Comparison of ENCODE assay signal across 20 cellular contexts in the genomic region with DNA sequence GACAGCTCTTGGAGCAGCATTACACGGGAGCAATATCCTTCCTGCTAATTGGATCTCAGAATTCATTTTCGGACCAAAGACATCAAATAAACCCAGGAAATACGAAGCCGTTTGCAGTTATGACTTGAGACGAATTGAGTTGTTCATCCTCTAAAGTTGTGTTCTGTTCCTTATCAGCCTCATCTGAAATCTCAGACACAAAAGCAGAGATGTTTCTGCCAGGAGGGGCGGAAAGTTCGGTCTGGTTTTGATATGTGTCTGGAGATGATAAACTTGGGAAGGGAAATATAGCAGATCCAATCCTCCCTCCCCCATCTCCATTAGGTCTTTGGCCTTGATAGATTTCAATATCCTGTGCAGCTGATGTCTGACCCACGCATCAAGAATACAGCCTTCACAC. TPM values are rescaled to one million over a fixed set of nuclear protein-coding genes. Genes with fewer than 3 reads are reported as not detected.
A peak's percentile ranks its signal among the peaks of the same experiment; 100 is the strongest.
DNase-seq lines count a peak whose midpoint lies in the region; ATAC-seq, FAIRE-seq and TF ChIP-seq lines count a peak whose summit lies in the region.
"Had no signal": no experiment of that assay in that cellular context is flagged by ENCODE, and none has a peak within 500 bp of the region (broad histone marks: within the 10 kb centered on the region; RNA-seq: fewer than 3 reads in every experiment).

No MANE protein-coding gene starts in this region.

- H3K36me3 Mint-ChIP-seq in neural progenitor cell = no peaks in the 10 kb centered on the region
- H3K36me3 Mint-ChIP-seq: CD4-positive, alpha-beta memory T cell had no signal

- no peak overlapping the region for H3K4me3 Mint-ChIP-seq in neural progenitor cell
- H3K4me3 Mint-ChIP-seq: CD4-positive, alpha-beta memory T cell had no signal

- intact Hi-C loops in K562 (cut with micrococcal nuclease) = no loop called here
- intact Hi-C loops in right lobe of liver (cut with DNase I) = no loop called here

- TF ChIP-seq CTCF in K562 (IDR thresholded peaks at IDR 0.05 in 2 of 3, conservative IDR thresholded peaks at IDR 0.05 in 1 of 3; ENCODE audit: insufficient read depth in 2 of 3, low read depth in 1 of 3, low read length in 3 of 3) (no peak), keratinocyte (optimal IDR thresholded peaks at IDR 0.05 in 1 of 3, IDR thresholded peaks at IDR 0.05 in 1 of 3, conservative IDR thresholded peaks at IDR 0.05 in 1 of 3; ENCODE audit: extremely low read depth in 1 of 3, insufficient read depth in 2 of 3, low read length in 3 of 3) (no peak), neural progenitor cell (IDR thresholded peaks at IDR 0.05) (no peak), right lobe of liver (IDR thresholded peaks at IDR 0.05) (no peak)

- H3K4me1 ChIP-seq in K562 (replicated peaks in 1 of 2; ENCODE audit: control insufficient read depth in 2 of 2, insufficient read depth in 2 of 2, low read length in 2 of 2) = peaks cover 4 to 12% of the 10 kb centered on the region in 2 experiments; a peak in 3 of 5 replicates
- H3K4me1 ChIP-seq in keratinocyte (ENCODE audit: control insufficient read depth, extremely low read depth, insufficient read depth, low read length) = peaks cover 30% of the 10 kb centered on the region
- H3K4me1 ChIP-seq in neural progenitor cell = no peaks in the 10 kb centered on the region
- H3K4me1 ChIP-seq in right lobe of liver = no peaks in the 10 kb centered on the region

- H2AFZ ChIP-seq in K562 (ENCODE audit: low read depth, low read length) = no peak overlapping the region
- no peak overlapping the region for H2AFZ ChIP-seq in keratinocyte (ENCODE audit: control insufficient read depth, low read length)
- H2AFZ ChIP-seq in neural progenitor cell (replicated peaks) = peak overlapping the region; percentile 68
- H2AFZ ChIP-seq: GM23248 had no signal

- H3K9me1 ChIP-seq in K562 (ENCODE audit: control insufficient read depth, insufficient read depth, low read length) = no peaks in the 10 kb centered on the region
- H3K9me1 ChIP-seq in keratinocyte (ENCODE audit: control insufficient read depth, extremely low read depth, insufficient read depth, low read length) = no peaks in the 10 kb centered on the region

- FAIRE-seq in K562 (lab: Jason Lieb, UNC) (peak; percentile 15), keratinocyte (lab: Jason Lieb, UNC) (peak; percentile 20)
- FAIRE-seq: GM12891, GM18507, H1 had no signal

- H3K4me2 ChIP-seq in K562 (ENCODE audit: insufficient read depth, low read length) (no peak overlapping the region), keratinocyte (ENCODE audit: control insufficient read depth, extremely low read depth, insufficient read depth, low read depth, low read length) (no peak overlapping the region), neural progenitor cell (no peak overlapping the region)

- H3K79me2 ChIP-seq in K562 (ENCODE audit: control insufficient read depth, insufficient read depth, low read length) = no peaks in the 10 kb centered on the region
- H3K79me2 ChIP-seq in keratinocyte (ENCODE audit: control insufficient read depth, insufficient read depth, low read length) = no peaks in the 10 kb centered on the region
- H3K79me2 ChIP-seq in neural progenitor cell (ENCODE audit: low read depth) = no peaks in the 10 kb centered on the region

- H3K9ac ChIP-seq in K562 (ENCODE audit: insufficient read depth in 1 of 2, low read depth in 2 of 2, low read length in 2 of 2) = no peak overlapping the region
- no peak overlapping the region for H3K9ac ChIP-seq in keratinocyte (ENCODE audit: control insufficient read depth, extremely low read depth, insufficient read depth, low read length)
- no peak overlapping the region for H3K9ac ChIP-seq in neural progenitor cell
- H3K9ac ChIP-seq: GM23248 had no signal

- TF ChIP-seq RAD21 in K562 (CRISPR knock-in tag; conservative IDR thresholded peaks at IDR 0.05 in 1 of 2, IDR thresholded peaks at IDR 0.05 in 1 of 2) = no peak

- ATAC-seq in K562 (no peak), GM21737 (IDR thresholded peaks at IDR 0.05; ENCODE audit: unreplicated experiment) (no peak), right lobe of liver (no peak)

- no TSS peak for BruUV-seq in K562 (replicated peaks; lab: Mats Ljungman, UMichigan)

- TF ChIP-seq EP300 in K562 (IDR thresholded peaks at IDR 0.05; ENCODE audit: low read length) = no peak

- no peaks in the 10 kb centered on the region for H3F3A ChIP-seq in neural progenitor cell (ENCODE audit: low read depth)

- no peak for TF ChIP-seq POLR2A in K562 (conservative IDR thresholded peaks at IDR 0.05)
- TF ChIP-seq POLR2A in right lobe of liver (IDR thresholded peaks at IDR 0.05) = no peak

- no peak overlapping the region for H3K27ac ChIP-seq in K562 (ENCODE audit: extremely low read depth, low read depth, low read length)
- no peak overlapping the region for H3K27ac ChIP-seq in keratinocyte (ENCODE audit: control insufficient read depth, insufficient read depth, low read length)
- H3K27ac ChIP-seq in neural progenitor cell = no peak overlapping the region
- no peak overlapping the region for H3K27ac ChIP-seq in right lobe of liver
- H3K27ac ChIP-seq: GM23248 had no signal

- no peaks in the 10 kb centered on the region for H3K9me3 Mint-ChIP-seq in neural progenitor cell
- H3K9me3 Mint-ChIP-seq: CD4-positive, alpha-beta memory T cell had no signal

- 0 out of 2 replicates have a peak, but pooled peaks cover 3% of the 10 kb centered on the region for H4K20me1 ChIP-seq in K562 (replicated peaks; ENCODE audit: control insufficient read depth, insufficient read depth, low read length)
- no peaks in the 10 kb centered on the region for H4K20me1 ChIP-seq in keratinocyte (ENCODE audit: control insufficient read depth, extremely low read depth, insufficient read depth, low read length)
- no peaks in the 10 kb centered on the region for H4K20me1 ChIP-seq in neural progenitor cell (ENCODE audit: low read depth)

- H3K27me3 ChIP-seq in K562 (ENCODE audit: control insufficient read depth in 2 of 2, insufficient read depth in 2 of 2, low read length in 2 of 2) (no peaks in the 10 kb centered on the region), keratinocyte (ENCODE audit: control insufficient read depth, extremely low read depth, insufficient read depth, low read length) (no peaks in the 10 kb centered on the region), neural progenitor cell (no peaks in the 10 kb centered on the region), right lobe of liver (no peaks in the 10 kb centered on the region)

- H3K27ac Mint-ChIP-seq in neural progenitor cell = no peak overlapping the region
- H3K27ac Mint-ChIP-seq: CD4-positive, alpha-beta memory T cell had no signal

- H3K4me3 ChIP-seq in K562 (no peak overlapping the region), keratinocyte (ENCODE audit: control insufficient read depth in 2 of 3, extremely low read depth in 1 of 3, insufficient read depth in 2 of 3, low read depth in 1 of 3, low read length in 3 of 3) (no peak overlapping the region), neural progenitor cell (no peak overlapping the region), right lobe of liver (no peak overlapping the region)
- H3K4me3 ChIP-seq: GM23248 had no signal

- DNase-seq in K562 (ENCODE audit: extremely low read depth in 1 of 4, low spot score in 3 of 4) (no peak), keratinocyte (ENCODE audit: low read depth, low spot score) (no peak), neural progenitor cell (ENCODE audit: low spot score) (no peak), right lobe of liver (no peak)
- DNase-seq in activated CD4-positive, CD25-positive, alpha-beta regulatory T cell treated with anti-CD3 and anti-CD28 coated beads, Interleukin-2, amount 50 U/mL, for 72 hours = no peak
- DNase-seq: C1 segment of cervical spinal cord; Calu3; CD4-positive, alpha-beta memory T cell; COR-L47; DMS53; DMS79 treated with DMSO at 0.1 percent for 48 hours; GF-D8; GM23248; H7; HCEC 1CT had no signal

- no peaks in the 10 kb centered on the region for H3K9me3 ChIP-seq in K562 (replicated peaks; ENCODE audit: control insufficient read depth, insufficient read depth, low read depth, low read length)
- H3K9me3 ChIP-seq in keratinocyte (ENCODE audit: control insufficient read depth, low read depth, low read length) = no peaks in the 10 kb centered on the region
- no peaks in the 10 kb centered on the region for H3K9me3 ChIP-seq in neural progenitor cell (ENCODE audit: low read depth)
- H3K9me3 ChIP-seq in right lobe of liver = no peaks in the 10 kb centered on the region

- CTCF ChIA-PET in K562 (lab: Yijun Ruan, JAX; ENCODE audit: low intra/inter-chr PET ratio) = interaction anchor here (0.6 kb wide), 2 partner anchors 100 to 118 kb away, joined by 3 to 5 read pairs; no protein-coding TSS in a partner anchor

- 7% methylated on average over 8 of the region's 8 CpGs for WGBS in K562 (ENCODE audit: insufficient coverage, low coverage, missing lambda C conversion rate)
- WGBS in right lobe of liver (ENCODE audit: insufficient coverage, low coverage, low lambda C conversion rate, missing lambda C conversion rate) = 56% methylated on average over 8 of the region's 8 CpGs

- dilution Hi-C loops in keratinocyte (cut with MboI; ENCODE audit: extremely low pct_ligation_motif_present, low sequenced_read_pairs) = loop anchor here (5.0 kb wide), 1 partner anchor 79 kb away; no protein-coding TSS in a partner anchor

- POLR2A ChIA-PET in K562 (lab: Yijun Ruan, JAX) = no interaction called here

- in situ Hi-C loops in K562 (cut with MboI) = loop anchor here (5.0 kb wide), 2 partner anchors 174 to 446 kb away; no protein-coding TSS in a partner anchor

- peaks cover 19% of the 10 kb centered on the region for H3K4me1 Mint-ChIP-seq in neural progenitor cell
- H3K4me1 Mint-ChIP-seq: CD4-positive, alpha-beta memory T cell had no signal

- peaks cover 10% of the 10 kb centered on the region for H3K27me3 Mint-ChIP-seq in neural progenitor cell (ENCODE audit: insufficient read depth, low read depth)

- H3K36me3 ChIP-seq in K562 (ENCODE audit: control insufficient read depth, insufficient read depth, low read length) (no peaks in the 10 kb centered on the region), keratinocyte (ENCODE audit: control insufficient read depth in 2 of 2, extremely low read depth in 1 of 2, insufficient read depth in 2 of 2, low read length in 2 of 2) (no peaks in the 10 kb centered on the region), neural progenitor cell (no peaks in the 10 kb centered on the region), right lobe of liver (no peaks in the 10 kb centered on the region)

RNA-seq across cellular contexts. Expression of gene TMEM158, which starts 9.9 kb away (rescaled TPM):
- 17.6 and 30.8 TPM in 2 replicates for total RNA-seq in K562 (2011; cell fraction: chromatin; rRNA removed; ENCODE audit: low replicate concordance)
- total RNA-seq in K562 (2011; cell fraction: nucleolus; rRNA removed) = 39.3 and 69.5 TPM in 2 replicates
- total RNA-seq in K562 (2011; cell fraction: nucleoplasm; rRNA removed) = 34.5 and 58.6 TPM in 2 replicates
- total RNA-seq in K562 (2014; rRNA removed) (23.6 and 24.7 TPM in 2 replicates), K562 (2014; rRNA removed; fragmentation: Illumina TruSeq; extraction: Trizol) (6.8 and 9.5 TPM in 2 replicates), K562 (2015; rRNA removed; fragmentation: Illumina TruSeq; extraction: Trizol) (3.7 and 4.1 TPM in 2 replicates), K562 (2021) (33.2 and 46.5 TPM in 2 replicates), neural progenitor cell (ENCODE audit: low replicate concordance) (2.7 and 5.5 TPM in 2 replicates), right lobe of liver (1 to 10 TPM in 1 of 6 experiments, under 1 TPM in 3, not detected in 2; 0.21 to 1.0 (median 0.57) TPM)
- polyA plus RNA-seq in K562 (2011; rRNA removed) (17.0 and 32.4 TPM in 2 replicates), K562 (2014; fragmentation: Illumina TruSeq; extraction: Trizol) (8.4 and 12.6 TPM in 2 replicates), K562 (2014; fragmentation: Nextera tagmentation; extraction: Ambion mirVana) (1 to 10 TPM; 2.2 to 2.6 TPM), K562 (2014; rRNA removed) (18.9 and 24.6 TPM in 2 replicates), keratinocyte (2.0 to 3.4 TPM (median 2.0 TPM) in 3 replicates)
- 23.8 and 166 TPM in 2 replicates for polyA plus RNA-seq in K562 (2011; cell fraction: cytosol; rRNA removed)
- polyA plus RNA-seq in K562 (2011; cell fraction: nucleus; rRNA removed) = 20.8 and 52.4 TPM in 2 replicates
- polyA plus RNA-seq in K562 (2012) = 15.6 and 28.2 TPM in 2 replicates
- polyA minus RNA-seq in K562 (2011; rRNA and poly(A)+ RNA removed) = 5.0 and 12.8 TPM in 2 replicates
- 36.2 and 47.6 TPM in 2 replicates for polyA minus RNA-seq in K562 (2011; cell fraction: cytosol; rRNA and poly(A)+ RNA removed)
- 8.7 and 12.8 TPM in 2 replicates for polyA minus RNA-seq in K562 (2011; cell fraction: nucleus; rRNA and poly(A)+ RNA removed)
- polyA plus RNA-seq in keratinocyte (2011; ENCODE audit: low read depth) = 0.96 TPM
- 1.9 and 3.7 TPM in 2 replicates for polyA plus RNA-seq in keratinocyte (2011; cell fraction: cytosol; rRNA removed)
- 2.3 and 3.1 TPM in 2 replicates for polyA plus RNA-seq in keratinocyte (2011; cell fraction: nucleus; rRNA removed)
- polyA plus RNA-seq in keratinocyte (2012; ENCODE audit: low replicate concordance) = 1.3 and 6.2 TPM in 2 replicates
- polyA minus RNA-seq in keratinocyte = 0.75 to 0.86 TPM (median 0.76 TPM) in 3 replicates
- polyA minus RNA-seq in keratinocyte (2011; cell fraction: cytosol; rRNA and poly(A)+ RNA removed) = 6.1 TPM
- polyA minus RNA-seq in keratinocyte (2011; cell fraction: nucleus; rRNA and poly(A)+ RNA removed) = 0.62 and 0.74 TPM in 2 replicates
- total RNA-seq: CD4-positive, alpha-beta memory T cell; G401 had no signal
- polyA plus RNA-seq: CD4-positive, alpha-beta memory T cell had no signal
